In the genomic region with DNA sequence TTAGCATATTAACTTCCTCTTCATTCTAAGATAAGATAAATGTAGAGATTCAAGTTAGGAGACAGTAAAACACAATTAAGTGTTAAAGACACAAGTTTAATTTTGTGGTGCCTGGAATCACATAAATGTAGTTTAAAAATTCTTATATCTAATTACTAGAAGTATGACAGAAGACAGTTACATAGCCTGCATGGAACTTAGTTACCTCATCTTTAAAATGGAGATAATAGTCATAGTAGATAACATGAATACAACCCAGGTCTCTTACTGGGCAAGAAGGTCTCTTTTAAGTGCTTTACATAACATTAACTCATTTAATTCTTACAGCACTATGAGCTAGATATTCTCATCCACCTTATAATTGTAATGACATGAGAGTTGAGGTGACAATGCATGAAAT, we compare ENCODE assay signal across 7 cellular contexts.
"Had no signal": no experiment of that assay in that cellular context is flagged by ENCODE, and none has a peak within 500 bp of the region (broad histone marks: within the 10 kb centered on the region; RNA-seq: fewer than 3 reads in every experiment).

No MANE protein-coding gene starts in this region.

- H3K4me3 ChIP-seq: GM12878 had no signal

- FAIRE-seq: G401.6, GM12878, GM12892, GM18507, GM19239 had no signal

- ATAC-seq: GM12878 had no signal

- DNase-seq: GDM1, GF-D8 had no signal
